In the genomic region with DNA sequence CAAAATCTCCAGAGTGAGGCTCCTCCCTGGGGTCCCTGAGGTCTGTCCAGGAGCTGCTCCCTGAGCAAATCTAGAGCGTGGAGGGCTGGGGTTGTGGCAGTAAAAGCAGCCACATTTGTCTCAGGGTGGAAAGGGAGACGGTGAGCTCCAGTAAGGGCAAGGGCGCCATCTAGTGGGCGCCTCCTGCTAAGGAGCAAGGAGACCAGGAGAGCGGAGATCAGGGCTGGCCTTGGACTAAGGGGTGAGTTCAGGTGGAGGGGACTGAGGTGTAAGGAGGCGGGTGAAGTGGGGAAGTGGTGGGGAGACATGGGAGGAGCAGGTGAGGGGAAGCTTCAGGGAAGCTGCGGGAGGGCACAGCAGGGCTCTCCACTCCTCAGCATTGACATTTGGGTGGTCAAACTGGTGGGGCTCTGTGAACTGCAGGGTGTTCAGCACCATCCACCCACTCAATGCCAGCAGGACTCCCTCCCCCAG, we compare ENCODE assay signal across 8 cellular contexts. TPM values are rescaled to one million over a fixed set of nuclear protein-coding genes. Genes with fewer than 3 reads are reported as not detected.
DNase-seq lines count a peak whose midpoint lies in the region; ATAC-seq and TF ChIP-seq lines count a peak whose summit lies in the region.

No MANE protein-coding gene starts in this region.

- H3K4me3 ChIP-seq in adrenal gland (no peak overlapping the region), right cardiac atrium (ENCODE audit: low read length) (no peak overlapping the region), skeletal muscle cell (ENCODE audit: low read depth, low read length) (no peak overlapping the region)

- TF ChIP-seq CTCF in GM12873 (IDR thresholded peaks at IDR 0.05; ENCODE audit: insufficient read depth, low read depth, low read length, missing control alignments) (peak; percentile 97), adrenal gland (IDR thresholded peaks at IDR 0.05) (peak; percentile 71 to 87 (median 84))

- ATAC-seq in right cardiac atrium (peak; percentile 89 to 94), GM19452 (IDR thresholded peaks at IDR 0.05; ENCODE audit: unreplicated experiment) (no peak), GM19395 (IDR thresholded peaks at IDR 0.05; ENCODE audit: unreplicated experiment) (no peak)

- no peak for TF ChIP-seq POLR2A in adrenal gland (IDR thresholded peaks at IDR 0.05)

- H3K27me3 ChIP-seq in adrenal gland (peaks cover 37% of the 10 kb centered on the region), right cardiac atrium (ENCODE audit: control insufficient read depth, insufficient read depth) (no peaks in the 10 kb centered on the region)

- H3K27ac ChIP-seq in adrenal gland (no peak overlapping the region), right cardiac atrium (ENCODE audit: low read length) (no peak overlapping the region)

- DNase-seq in NCI-H1417 (lab: John Stamatoyannopoulos, UW) (peak; percentile 62 to 88 (median 84)), T-helper 1 cell (peak; percentile 66 to 84 (median 79)), adrenal gland (peak; percentile 65 to 88 (median 81)), right cardiac atrium (peak; percentile 79 to 95 (median 91)), skeletal muscle cell (ENCODE audit: low read depth) (peak; percentile 9)

- no peaks in the 10 kb centered on the region for H3K36me3 ChIP-seq in adrenal gland (replicated peaks in 1 of 2)

- H3K4me1 ChIP-seq in adrenal gland (replicated peaks in 1 of 2) (no peaks in the 10 kb centered on the region), right cardiac atrium (ENCODE audit: control insufficient read depth, insufficient read depth, low read length) (no peaks in the 10 kb centered on the region)

- WGBS in adrenal gland, 4 donors: 1 to 5% (median 2%) methylated on average over 7 of the region's 7 CpGs
- whole genome bisulfite sequencing in right cardiac atrium: 1% methylated on average over 7 of the region's 7 CpGs

- H3K9me3 ChIP-seq in adrenal gland (replicated peaks in 1 of 3) (no peaks in the 10 kb centered on the region), right cardiac atrium (ENCODE audit: control insufficient read depth, low read length) (no peaks in the 10 kb centered on the region)

- intact Hi-C loops in adrenal gland (cut with DNase I): loop anchor here (5.0 kb wide), 2 partner anchors 118 to 123 kb away; no protein-coding TSS in a partner anchor
- intact Hi-C loops in right cardiac atrium (cut with DNase I): loop anchor here in 3 of 4 donors (5.0 kb wide), 1 partner anchor 118 kb away; no protein-coding TSS in a partner anchor

RNA-seq across cellular contexts. Expression of a gene that starts 5.3 kb away (rescaled TPM):
- total RNA-seq in adrenal gland: 1 to 10 TPM in 7 of 8 donors, not detected in 1; 1.2 to 4.7 (median 2.9) TPM
- 1 to 10 TPM; 1.2 to 1.7 (median 1.5) TPM for polyA plus RNA-seq in adrenal gland
- 1 to 10 TPM in 2 of 4 donors, under 1 TPM in 2; 0.65 to 1.6 (median 1.2) TPM for total RNA-seq in right cardiac atrium
- polyA plus RNA-seq in right cardiac atrium: 0.36 TPM

RNA-seq across cellular contexts. Expression of a gene that starts 56.2 kb away (rescaled TPM):
- total RNA-seq in adrenal gland: 1 to 10 TPM in 3 of 8 donors, under 1 TPM in 3, not detected in 2; 0.19 to 1.6 (median 0.84) TPM
- under 1 TPM; 0.32 to 0.95 (median 0.84) TPM for polyA plus RNA-seq in adrenal gland
- under 1 TPM; 0.25 to 0.62 (median 0.32) TPM for total RNA-seq in right cardiac atrium
- polyA plus RNA-seq in right cardiac atrium: 0.16 TPM

Comparison
In these comparisons a context has a peak if more than half of its experiments do, and no peak if none do; other contexts are left out.
1. DNase-seq: peak in every context shown above with its lines; median percentile 91 in right cardiac atrium; 84 in NCI-H1417; 81 in adrenal gland; 79 in T-helper 1 cell; 9 in skeletal muscle cell.
2. ATAC-seq: peak in right cardiac atrium (2 of 2); none in GM19452 (single experiment) and GM19395 (single experiment).